Comparison of ENCODE assay signal across 8 cellular contexts in genomic region chr6:160990847-160991410, GRCh38. TPM values are rescaled to one million over a fixed set of nuclear protein-coding genes. Genes with fewer than 3 reads are reported as not detected.
DNase-seq lines count a peak whose midpoint lies in the region; ATAC-seq, FAIRE-seq and TF ChIP-seq lines count a peak whose summit lies in the region.

No MANE protein-coding gene starts in this region.

- no peak for DNase-seq in AG09309 (ENCODE audit: low read depth)
- DNase-seq in Karpas-422, result no peak
- no peak for DNase-seq in coronary artery (ENCODE audit: low spot score)
- no peak for DNase-seq in naive B cell
- DNase-seq in NOMO-1 (lab: John Stamatoyannopoulos, UW; ENCODE audit: unreplicated experiment in 2 of 2), result no peak
- no peak for DNase-seq in GM12892 (ENCODE audit: insufficient read length)
- DNase-seq in AG20443 (ENCODE audit: low spot score), result no peak
- no peak for DNase-seq in NCI-H345 treated with DMSO at 0.1 percent for 48 hours (lab: John Stamatoyannopoulos, UW; ENCODE audit: unreplicated experiment)

- no peak for TF ChIP-seq POLR2A in GM12892 (IDR thresholded peaks at IDR 0.05; ENCODE audit: low read depth, low read length)

- H3K4me2 ChIP-seq in Karpas-422 (ENCODE audit: low read depth, low read length, poor library complexity, severe bottlenecking), result peak overlapping the region; percentile 92

- peak overlapping the region in 5 of 6 donors; percentile 57 to 89 (median 65) for H3K27ac Mint-ChIP-seq in naive B cell

- H3K4me1 ChIP-seq in Karpas-422 (ENCODE audit: low read length), result peaks cover 15% of the 10 kb centered on the region

- H3K4me1 Mint-ChIP-seq in naive B cell, result peaks cover 14 to 27% (median 27%) of the 10 kb centered on the region in 3 donors

- H3K79me2 ChIP-seq in Karpas-422 (ENCODE audit: low read length), result peaks cover 7% of the 10 kb centered on the region

- H3K27me3 ChIP-seq in Karpas-422 (ENCODE audit: low read length), result no peaks in the 10 kb centered on the region; the same call in 1 of the 2 replicates

- peak overlapping the region; percentile 83 for H3K9ac ChIP-seq in Karpas-422 (ENCODE audit: low read length)

- H3K4me3 Mint-ChIP-seq in naive B cell, result peak overlapping the region; percentile 89 to 100 (median 95)

- no peaks in the 10 kb centered on the region for H3K9me3 ChIP-seq in Karpas-422 (ENCODE audit: low read length)

- H3K27me3 Mint-ChIP-seq in naive B cell, result peaks cover 8 to 16% (median 14%) of the 10 kb centered on the region in 3 donors

- H2AFZ ChIP-seq in Karpas-422 (ENCODE audit: low read length), result peak overlapping the region; percentile 100

- H3K9me3 Mint-ChIP-seq in naive B cell, result peaks cover 2 to 19% (median 9%) of the 10 kb centered on the region in 7 donors

- FAIRE-seq in GM12892 (lab: Jason Lieb, UNC), result no peak

- no peak overlapping the region for H3K27ac ChIP-seq in Karpas-422 (ENCODE audit: low read length)
- peak overlapping the region; percentile 96 to 98 for H3K27ac ChIP-seq in coronary artery

- no peak for TF ChIP-seq CTCF in AG09309 (IDR thresholded peaks at IDR 0.05; ENCODE audit: control insufficient read depth, insufficient read depth, low read depth, low read length, missing control alignments)
- no peak for TF ChIP-seq CTCF in coronary artery (IDR thresholded peaks at IDR 0.05)

- ATAC-seq in naive B cell (ENCODE audit: low read depth in 2 of 2), result no peak

- H3K36me3 Mint-ChIP-seq in naive B cell, result peaks cover 0 to 17% of the 10 kb centered on the region in 2 donors

- H3K36me3 ChIP-seq in Karpas-422 (ENCODE audit: insufficient read depth, low read length), result no peaks in the 10 kb centered on the region

- H3K9me2 ChIP-seq in Karpas-422 (replicated peaks; ENCODE audit: insufficient read depth, low read length), result no peaks in the 10 kb centered on the region

- H3K4me3 ChIP-seq in AG09309 (ENCODE audit: control insufficient read depth, low read depth, low read length) (peak overlapping the region; percentile 70), Karpas-422 (ENCODE audit: low read length) (peak overlapping the region; percentile 82), coronary artery (peak overlapping the region; percentile 88)

- H4K20me1 ChIP-seq in Karpas-422 (ENCODE audit: insufficient read depth, low read depth, low read length), result peaks cover 21% of the 10 kb centered on the region

RNA-seq across cellular contexts. Expression of gene MAP3K4, which starts 0.6 kb away (rescaled TPM):
- total RNA-seq in Karpas-422 (2014; rRNA removed; shearing (Covaris generic); ENCODE audit: low replicate concordance), result 22.4 and 29.9 TPM in 2 replicates
- polyA plus RNA-seq in naive B cell (ENCODE audit: low read depth in 6 of 6), result 10 to 100 TPM in 2 of 6 donors, 1 to 10 TPM in 4; 3.4 to 12.7 (median 8.5) TPM
- 20.9 TPM for polyA plus RNA-seq in GM12892 (2012; ENCODE audit: missing spikeins)
